In genomic region chr3:185784317-185784716, GRCh38 we compare ENCODE assay signal across 27 cellular contexts.
"Had no signal": no experiment of that assay in that cellular context is flagged by ENCODE, and none has a peak within 500 bp of the region (broad histone marks: within the 10 kb centered on the region; RNA-seq: fewer than 3 reads in every experiment).

No MANE protein-coding gene starts in this region.

- H3K4me3 Mint-ChIP-seq: dendritic cell treated with granulocyte-macrophage colony-stimulating factor and Interleukin-4, amounts not matched to agents 40 ng/mL and 50 ng/mL, for 4 days; naive B cell; natural killer cell treated with Interleukin-12 subunit alpha and Interleukin-12 subunit beta and Interleukin-15 and Interleukin-18, amount 100 ng/mL, for 72 hours; neural crest cell had no signal

- H3K36me3 ChIP-seq: colonic mucosa, esophagus squamous epithelium, lower lobe of right lung, neutrophil, thoracic aorta, tibial nerve, upper lobe of right lung, uterus had no signal

- H3K9me3 ChIP-seq: colonic mucosa, esophagus squamous epithelium, lower lobe of right lung, mucosa of descending colon, neutrophil, thoracic aorta, tibial nerve, upper lobe of right lung, uterus had no signal

- H3K4me1 Mint-ChIP-seq: naive B cell had no signal

- H3K27ac ChIP-seq: colonic mucosa, esophagus squamous epithelium, lower lobe of right lung, neutrophil, parathyroid adenoma, thoracic aorta, tibial nerve, upper lobe of right lung, uterus had no signal

- H3K9me3 Mint-ChIP-seq: dendritic cell treated with granulocyte-macrophage colony-stimulating factor and Interleukin-4, amounts not matched to agents 40 ng/mL and 50 ng/mL, for 4 days; naive B cell; natural killer cell treated with Interleukin-12 subunit alpha and Interleukin-12 subunit beta and Interleukin-15 and Interleukin-18, amount 100 ng/mL, for 72 hours; neural crest cell had no signal

- H3K4me1 ChIP-seq: colonic mucosa, esophagus squamous epithelium, lower lobe of right lung, parathyroid adenoma, upper lobe of right lung, uterus had no signal

- H3K4me3 ChIP-seq: colonic mucosa, esophagus squamous epithelium, lower lobe of right lung, mucosa of descending colon, smooth muscle cell, thoracic aorta, tibial nerve, upper lobe of right lung, uterus had no signal

- H3K9ac ChIP-seq: parathyroid adenoma had no signal

- DNase-seq: colonic mucosa; effector CD8-positive, alpha-beta T cell; erythroblast; esophagus squamous epithelium; head of caudate nucleus; left ventricle myocardium superior; lower lobe of right lung; mucosa of descending colon; naive B cell; stimulated activated CD4-positive, alpha-beta T cell treated with anti-CD3 and anti-CD28 coated beads, Interleukin-12 subunit alpha, Interleukin-12 subunit beta, amount 100 ng/mL, for 4 hours; stimulated activated CD4-positive, alpha-beta T cell treated with anti-CD3 and anti-CD28 coated beads, Interleukin-1b, Interleukin-23, amount 100 ng/mL, for 48 hours; stimulated activated CD4-positive, alpha-beta T cell treated with anti-CD3 and anti-CD28 coated beads, Interleukin-4, amount 100 ng/mL, for 1 hour; stimulated activated CD8-positive, alpha-beta memory T cell treated with anti-CD3 and anti-CD28 coated beads, Interleukin-4, amount 100 ng/mL, for 48 hours; stimulated activated naive CD8-positive, alpha-beta T cell treated with anti-CD3 and anti-CD28 coated beads, Interleukin-15, Interleukin-2, amounts not matched to agents 100 U/mL and 50 U/mL, for 24 hours; substantia nigra; upper lobe of right lung; uterus had no signal

- H3K27me3 ChIP-seq: colonic mucosa, neutrophil, tibial nerve, upper lobe of right lung, uterus had no signal

- H2AFZ ChIP-seq: parathyroid adenoma had no signal

- ATAC-seq: left ventricle myocardium superior; lower lobe of right lung; mucosa of descending colon; natural killer cell treated with Interleukin-12 subunit alpha and Interleukin-12 subunit beta and Interleukin-15 and Interleukin-18, amount 100 ng/mL, for 72 hours; sciatic nerve; stimulated activated naive CD8-positive, alpha-beta T cell treated with anti-CD3 and anti-CD28 coated beads, Interleukin-15, Interleukin-2, amounts not matched to agents 100 U/mL and 50 U/mL, for 24 hours; upper lobe of right lung had no signal

- H3K27ac Mint-ChIP-seq: dendritic cell treated with granulocyte-macrophage colony-stimulating factor and Interleukin-4, amounts not matched to agents 40 ng/mL and 50 ng/mL, for 4 days; naive B cell; natural killer cell treated with Interleukin-12 subunit alpha and Interleukin-12 subunit beta and Interleukin-15 and Interleukin-18, amount 100 ng/mL, for 72 hours; progenitor cell of endocrine pancreas had no signal

- H3K4me2 ChIP-seq: smooth muscle cell had no signal

- H3K36me3 Mint-ChIP-seq: naive B cell; natural killer cell treated with Interleukin-12 subunit alpha and Interleukin-12 subunit beta and Interleukin-15 and Interleukin-18, amount 100 ng/mL, for 72 hours had no signal

- H3K27me3 Mint-ChIP-seq: dendritic cell treated with granulocyte-macrophage colony-stimulating factor and Interleukin-4, amounts not matched to agents 40 ng/mL and 50 ng/mL, for 4 days; naive B cell; natural killer cell treated with Interleukin-12 subunit alpha and Interleukin-12 subunit beta and Interleukin-15 and Interleukin-18, amount 100 ng/mL, for 72 hours; progenitor cell of endocrine pancreas had no signal
